In the genomic region with DNA sequence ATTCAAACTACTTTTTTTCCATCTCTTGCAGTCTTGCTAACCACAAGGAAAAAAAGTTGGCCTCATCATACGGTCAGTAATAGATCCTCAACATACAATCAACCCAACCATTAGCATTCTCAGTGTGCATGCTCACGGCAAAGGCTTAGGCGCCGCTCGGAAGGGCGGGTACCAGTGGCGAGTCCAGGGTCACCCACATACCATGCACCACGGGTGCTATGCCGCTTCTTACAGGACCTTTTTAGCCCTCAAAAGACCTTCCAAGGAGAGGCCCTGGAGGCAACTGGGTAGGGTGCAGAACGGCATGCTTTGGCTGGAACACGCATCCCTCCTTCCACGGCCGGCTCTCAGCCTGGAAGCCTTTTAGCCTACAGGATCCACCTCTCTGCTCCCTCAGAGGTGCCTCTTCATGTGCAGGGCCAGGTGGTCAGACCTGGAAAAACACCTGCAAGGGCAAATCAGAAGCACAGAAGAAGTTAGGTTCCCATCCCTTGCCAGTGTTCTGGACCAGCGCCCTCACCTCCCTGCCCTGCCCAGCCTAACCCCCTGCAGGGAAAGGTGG, we compare ENCODE assay signal across 8 cellular contexts. TPM values are rescaled to one million over a fixed set of nuclear protein-coding genes. Genes with fewer than 3 reads are reported as not detected.
A peak's percentile ranks its signal among the peaks of the same experiment; 100 is the strongest.
DNase-seq lines count a peak whose midpoint lies in the region; ATAC-seq, FAIRE-seq and TF ChIP-seq lines count a peak whose summit lies in the region.

No MANE protein-coding gene starts in this region.

- no peak for DNase-seq in GM12892 (ENCODE audit: insufficient read length)
- DNase-seq in activated CD8-positive, alpha-beta memory T cell treated with anti-CD3 and anti-CD28 coated beads, Interleukin-2, amount 10 ng/mL, durations not matched to agents 7 days and 5 days, result no peak
- DNase-seq in fibroblast of peridontal ligament (ENCODE audit: extremely low read depth), result peak; percentile 84
- peak; percentile 57 for DNase-seq in renal cortical epithelial cell (ENCODE audit: low read depth)
- DNase-seq in NCI-H510A (lab: John Stamatoyannopoulos, UW), result no peak
- DNase-seq in GM19239 (ENCODE audit: insufficient read length, low spot score), result no peak

- H3K27ac Mint-ChIP-seq in activated CD8-positive, alpha-beta memory T cell treated with anti-CD3 and anti-CD28 coated beads, Interleukin-2, amount 10 ng/mL, durations not matched to agents 7 days and 5 days, result peak overlapping the region; percentile 99

- H3K9me3 Mint-ChIP-seq in activated CD8-positive, alpha-beta memory T cell treated with anti-CD3 and anti-CD28 coated beads, Interleukin-2, amount 10 ng/mL, durations not matched to agents 7 days and 5 days (ENCODE audit: low read depth), result no peaks in the 10 kb centered on the region

- TF ChIP-seq POLR2A in GM12892 (IDR thresholded peaks at IDR 0.05; ENCODE audit: low read depth, low read length), result peak; percentile 54

- ATAC-seq in activated CD8-positive, alpha-beta memory T cell treated with anti-CD3 and anti-CD28 coated beads, Interleukin-2, amount 10 ng/mL, durations not matched to agents 7 days and 5 days, result no peak
- ATAC-seq in HG03196 (IDR thresholded peaks at IDR 0.05; ENCODE audit: unreplicated experiment), result no peak
- no peak for ATAC-seq in GM21447 (IDR thresholded peaks at IDR 0.05; ENCODE audit: unreplicated experiment)

- FAIRE-seq in GM12892 (lab: Jason Lieb, UNC) (no peak), GM19239 (lab: Jason Lieb, UNC) (no peak)

- CTCF ChIA-PET in activated CD8-positive, alpha-beta memory T cell treated with anti-CD3 and anti-CD28 coated beads, Interleukin-2, amount 10 ng/mL, durations not matched to agents 7 days and 5 days (lab: Charles Lee), result interaction anchor here (0.8 to 1.6 kb wide), 3 partner anchors 21 to 876 kb away, joined by 3 to 4 read pairs (median 4); no protein-coding TSS in a partner anchor

- peaks cover 95% of the 10 kb centered on the region for H3K36me3 Mint-ChIP-seq in activated CD8-positive, alpha-beta memory T cell treated with anti-CD3 and anti-CD28 coated beads, Interleukin-2, amount 10 ng/mL, durations not matched to agents 7 days and 5 days

- H3K4me3 Mint-ChIP-seq in activated CD8-positive, alpha-beta memory T cell treated with anti-CD3 and anti-CD28 coated beads, Interleukin-2, amount 10 ng/mL, durations not matched to agents 7 days and 5 days, result peak overlapping the region; percentile 93

- H3K4me1 Mint-ChIP-seq in activated CD8-positive, alpha-beta memory T cell treated with anti-CD3 and anti-CD28 coated beads, Interleukin-2, amount 10 ng/mL, durations not matched to agents 7 days and 5 days, result peaks cover 64% of the 10 kb centered on the region

- no peaks in the 10 kb centered on the region for H3K27me3 Mint-ChIP-seq in activated CD8-positive, alpha-beta memory T cell treated with anti-CD3 and anti-CD28 coated beads, Interleukin-2, amount 10 ng/mL, durations not matched to agents 7 days and 5 days

RNA-seq across cellular contexts. Expression of gene KLF6, which starts 5.8 kb away (rescaled TPM):
- polyA plus RNA-seq in GM12892 (2012; ENCODE audit: missing spikeins), result 43.8 TPM
- total RNA-seq in activated CD8-positive, alpha-beta memory T cell treated with anti-CD3 and anti-CD28 coated beads, Interleukin-2, amount 10 ng/mL, durations not matched to agents 7 days and 5 days, result 100 to 1,000 TPM; 149 to 208 TPM
- total RNA-seq in renal cortical epithelial cell, result 112 and 126 TPM in 2 replicates

Comparison
In these comparisons a context has a peak if more than half of its experiments do, and no peak if none do; other contexts are left out.
1. DNase-seq: peak in fibroblast of peridontal ligament (single experiment) and renal cortical epithelial cell (single experiment); none in GM12892 (single experiment), activated CD8-positive, alpha-beta memory T cell treated with anti-CD3 and anti-CD28 coated beads, Interleukin-2, amount 10 ng/mL, durations not matched to agents 7 days and 5 days (single experiment), NCI-H510A (single experiment) and GM19239 (single experiment).